Comparison of ENCODE assay signal across 9 cellular contexts in the genomic region with DNA sequence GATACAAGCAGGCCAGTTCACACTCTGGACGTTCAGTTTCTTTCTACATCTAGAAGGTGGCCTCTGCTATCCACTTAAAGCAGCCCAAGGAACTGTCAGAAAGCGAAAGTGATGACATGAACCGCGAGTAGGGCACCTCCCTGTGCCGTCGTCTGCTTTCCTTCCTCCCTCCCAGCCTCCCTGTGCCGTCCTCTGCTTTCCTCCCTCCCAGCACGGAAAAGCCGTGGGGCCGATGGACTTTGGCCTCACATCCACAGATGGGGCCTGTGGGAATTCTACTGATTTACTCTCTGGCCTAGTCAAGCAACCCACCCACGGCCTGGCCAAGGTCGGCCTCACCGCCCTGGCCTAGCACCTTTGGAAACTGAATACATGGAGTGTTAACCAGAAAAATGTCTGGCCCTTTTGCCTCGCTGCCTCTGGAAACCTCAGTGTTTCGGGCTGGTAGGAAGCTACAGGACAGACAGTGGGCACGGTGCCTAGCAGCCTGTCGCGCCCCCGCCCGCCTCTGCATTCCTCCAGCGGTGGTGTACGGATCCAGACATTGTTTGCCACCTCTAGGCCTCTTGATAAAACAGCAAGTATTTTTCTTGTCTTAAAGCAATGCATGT. TPM values are rescaled to one million over a fixed set of nuclear protein-coding genes. Genes with fewer than 3 reads are reported as not detected.
DNase-seq lines count a peak whose midpoint lies in the region; ATAC-seq lines count a peak whose summit lies in the region.
"Had no signal": no experiment of that assay in that cellular context is flagged by ENCODE, and none has a peak within 500 bp of the region (broad histone marks: within the 10 kb centered on the region; RNA-seq: fewer than 3 reads in every experiment).

No MANE protein-coding gene starts in this region.

- DNase-seq in DMS 273 (lab: John Stamatoyannopoulos, UW; ENCODE audit: unreplicated experiment) (peak; percentile 26), DMS 273 treated with DMSO at 0.1 percent for 48 hours (lab: John Stamatoyannopoulos, UW) (no peak), left cardiac atrium (peak; percentile 86), NCI-H187 treated with DMSO at 0.1 percent for 48 hours (lab: John Stamatoyannopoulos, UW) (no peak), DMS153 (lab: John Stamatoyannopoulos, UW) (no peak)
- peak; percentile 47 for DNase-seq in activated effector memory CD4-positive, alpha-beta T cell treated with Interleukin-2 at 50 U/mL for 16 hours

- intact Hi-C loops in left cardiac atrium (cut with DNase I): loop anchor here in 1 of 2 donors (10.0 kb wide), 1 partner anchor 53 kb away; no protein-coding TSS in a partner anchor

- H3K27ac ChIP-seq in skeletal muscle tissue (ENCODE audit: low read depth, low read length): peak overlapping the region; percentile 87
- H3K27ac ChIP-seq: neutrophil had no signal

- H3K9me3 ChIP-seq in skeletal muscle tissue (ENCODE audit: control insufficient read depth in 3 of 3, low read length in 3 of 3): no peaks in the 10 kb centered on the region
- H3K9me3 ChIP-seq: neutrophil had no signal

- peak overlapping the region; percentile 79 to 89 (median 82) for H3K9ac ChIP-seq in skeletal muscle tissue (ENCODE audit: low read depth in 1 of 3, low read length in 3 of 3)

- ATAC-seq in left cardiac atrium (peak; percentile 91 to 92), GM19328 (IDR thresholded peaks at IDR 0.05; ENCODE audit: unreplicated experiment) (no peak)

- no peaks in the 10 kb centered on the region for H3K27me3 ChIP-seq in skeletal muscle tissue (ENCODE audit: control insufficient read depth in 3 of 3, insufficient read depth in 3 of 3, low read length in 3 of 3)
- H3K27me3 ChIP-seq: neutrophil had no signal

- peaks cover 16 to 40% (median 24%) of the 10 kb centered on the region in 3 donors for H3K4me1 ChIP-seq in skeletal muscle tissue (ENCODE audit: control insufficient read depth in 3 of 3, insufficient read depth in 3 of 3, low read length in 3 of 3)

- peaks cover 16 to 26% (median 19%) of the 10 kb centered on the region in 3 donors for H3K36me3 ChIP-seq in skeletal muscle tissue (ENCODE audit: control insufficient read depth in 3 of 3, insufficient read depth in 3 of 3, low read length in 3 of 3)

- H3K4me3 ChIP-seq in skeletal muscle tissue (ENCODE audit: low read length in 3 of 3): peak overlapping the region; percentile 65 to 71 (median 68)

RNA-seq across cellular contexts. Expression of a gene that starts 14.2 kb away (rescaled TPM):
- total RNA-seq in left cardiac atrium (10 to 100 TPM; 21.6 to 22.5 TPM), skeletal muscle tissue (5.2 TPM)

RNA-seq across cellular contexts. Expression of a gene that starts 18.6 kb away (rescaled TPM):
- 100 to 1,000 TPM in 1 of 2 donors, 10 to 100 TPM in 1; 98.8 to 200 TPM for total RNA-seq in left cardiac atrium
- 21.9 TPM for total RNA-seq in skeletal muscle tissue

RNA-seq across cellular contexts. Expression of a gene that starts 57.9 kb away (rescaled TPM):
- total RNA-seq in left cardiac atrium: 1 to 10 TPM; 3.3 to 5.1 TPM
- total RNA-seq in skeletal muscle tissue: 8.9 TPM

Comparison
In these comparisons a context has a peak if more than half of its experiments do, and no peak if none do; other contexts are left out.
1. DNase-seq: peak in DMS 273 (single experiment), activated effector memory CD4-positive, alpha-beta T cell treated with Interleukin-2 at 50 U/mL for 16 hours (single experiment) and left cardiac atrium (single experiment); none in DMS 273 treated with DMSO at 0.1 percent for 48 hours (single experiment), NCI-H187 treated with DMSO at 0.1 percent for 48 hours (single experiment) and DMS153 (single experiment).